1 cellular context compared by ENCODE assay signal in genomic region chr3:79810529-79810928, GRCh38.
TF ChIP-seq lines count a peak whose summit lies in the region.

No MANE protein-coding gene starts in this region.

TF ChIP-seq in SK-N-SH, 30 proteins besides CTCF, POLR2A, EP300 and RAD21 (continued from another document):
- no peak for TF ChIP-seq ZBTB33 (IDR thresholded peaks at IDR 0.05; ENCODE audit: borderline replicate concordance, low read depth)
